Comparison of ENCODE assay signal across 9 cellular contexts in the genomic region with DNA sequence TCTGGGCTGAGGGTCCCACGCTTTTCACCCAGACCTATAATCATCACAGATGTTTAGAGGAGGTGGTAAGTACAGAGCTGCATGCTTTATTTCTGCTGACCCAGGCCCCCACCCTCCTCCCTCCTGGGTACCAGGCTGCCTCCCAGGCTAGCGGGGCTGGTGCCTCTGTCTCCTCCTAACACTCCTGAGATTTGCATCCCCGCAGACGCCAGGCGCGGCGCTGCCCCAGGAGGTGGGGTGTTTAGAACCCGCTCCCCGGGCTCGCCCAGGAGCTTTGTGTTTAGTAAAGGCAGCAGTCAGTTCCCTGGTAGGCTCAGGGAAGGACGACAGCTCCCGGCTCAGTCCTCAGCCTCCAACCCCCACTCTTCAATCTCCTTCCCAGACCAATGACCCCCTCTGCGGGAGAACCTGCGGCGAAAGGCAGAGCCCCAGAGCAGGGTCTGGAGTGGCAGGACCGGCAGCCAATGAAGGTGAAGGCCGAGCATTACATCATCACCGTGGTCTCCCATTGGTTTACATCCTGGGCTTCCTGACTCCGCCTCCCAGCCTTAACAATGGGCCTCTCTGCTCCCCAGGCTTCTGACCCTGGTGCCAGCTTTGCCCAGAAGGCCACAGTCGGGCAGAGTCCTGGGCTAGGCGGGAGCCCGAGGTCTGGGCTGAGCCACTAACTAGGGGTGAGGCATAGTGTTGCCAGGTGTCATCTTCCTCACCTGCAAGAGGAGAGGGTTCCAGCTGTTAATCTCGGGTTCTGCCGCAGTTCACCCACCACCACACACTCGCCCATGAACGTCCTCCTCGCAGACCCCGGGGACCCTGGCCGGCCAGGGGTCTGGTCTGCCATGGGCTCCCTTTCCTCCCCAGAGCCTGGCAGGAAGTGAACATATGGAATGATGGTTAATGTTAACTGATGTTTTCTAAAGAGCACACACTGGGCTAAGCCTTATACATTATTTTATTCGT. TPM values are rescaled to one million over a fixed set of nuclear protein-coding genes. Genes with fewer than 3 reads are reported as not detected.
A peak's percentile ranks its signal among the peaks of the same experiment; 100 is the strongest.
DNase-seq lines count a peak whose midpoint lies in the region; ATAC-seq and TF ChIP-seq lines count a peak whose summit lies in the region.
"Had no signal": no experiment of that assay in that cellular context is flagged by ENCODE, and none has a peak within 500 bp of the region (broad histone marks: within the 10 kb centered on the region; RNA-seq: fewer than 3 reads in every experiment).

No MANE protein-coding gene starts in this region.

- no TSS peak for BruUV-seq in A673 (replicated peaks; lab: Mats Ljungman, UMichigan)

- H3K27ac ChIP-seq in A673 (ENCODE audit: low read depth, low read length, poor library complexity, severe bottlenecking) (no peak overlapping the region), right atrium auricular region (peak overlapping the region; percentile 7 to 52)

- H3K36me3 ChIP-seq in A673 (ENCODE audit: insufficient read depth, low read length, poor library complexity, severe bottlenecking) = no peaks in the 10 kb centered on the region
- no peaks in the 10 kb centered on the region for H3K36me3 ChIP-seq in adipocyte (ENCODE audit: control insufficient read depth, insufficient read depth, low read length, severe bottlenecking)
- no peaks in the 10 kb centered on the region for H3K36me3 ChIP-seq in right atrium auricular region

- DNase-seq in A673 (ENCODE audit: low spot score) = peak; percentile 52
- DNase-seq in HS-5 (ENCODE audit: low read depth) = peak; percentile 0
- peak; percentile 41 for DNase-seq in adipocyte (ENCODE audit: low read depth)
- DNase-seq in right atrium auricular region (ENCODE audit: low spot score) = peak; percentile 85
- peak; percentile 95 to 100 (median 98) for DNase-seq in posterior cingulate gyrus
- no peak for DNase-seq in NK-92 (lab: John Stamatoyannopoulos, UW; ENCODE audit: unreplicated experiment)
- no peak for DNase-seq in immature natural killer cell

- H3K9me3 ChIP-seq in A673 (ENCODE audit: low read depth, low read length, poor library complexity, severe bottlenecking) (no peaks in the 10 kb centered on the region), adipocyte (ENCODE audit: control insufficient read depth, low read length) (no peaks in the 10 kb centered on the region), right atrium auricular region (no peaks in the 10 kb centered on the region)

- H3K4me1 Mint-ChIP-seq in immature natural killer cell = no peaks in the 10 kb centered on the region
- H3K4me1 Mint-ChIP-seq: activated naive CD4-positive, alpha-beta T cell treated with anti-CD3 and anti-CD28 coated beads, Interleukin-2, amount 50 U/mL, for 24 hours had no signal

- ATAC-seq in GM18873 (IDR thresholded peaks at IDR 0.05; ENCODE audit: low FRiP score, unreplicated experiment) = no peak

- intact Hi-C loops in A673 (cut with micrococcal nuclease; ENCODE audit: unreplicated experiment) = no loop called here
- intact Hi-C loops in posterior cingulate gyrus (cut with DNase I) = loop anchor here (2.0 kb wide), 1 partner anchor 46 kb away; no protein-coding TSS in a partner anchor

- POLR2A ChIA-PET in A673 (lab: Charles Lee; ENCODE audit: low non-redundant PET) = no interaction called here

- H3K4me3 Mint-ChIP-seq in immature natural killer cell = no peak overlapping the region
- H3K4me3 Mint-ChIP-seq: activated naive CD4-positive, alpha-beta T cell treated with anti-CD3 and anti-CD28 coated beads, Interleukin-2, amount 50 U/mL, for 24 hours had no signal

- no peak overlapping the region for H3K9ac ChIP-seq in adipocyte (ENCODE audit: low read length)

- H3K27me3 ChIP-seq in A673 (replicated peaks; ENCODE audit: insufficient read depth, low read depth, low read length, poor library complexity) (no peaks in the 10 kb centered on the region), adipocyte (replicated peaks; ENCODE audit: control insufficient read depth, insufficient read depth, low read length) (peaks cover 71% of the 10 kb centered on the region), right atrium auricular region (no peaks in the 10 kb centered on the region)

- no peak overlapping the region for H3K27ac Mint-ChIP-seq in immature natural killer cell
- H3K27ac Mint-ChIP-seq: activated naive CD4-positive, alpha-beta T cell treated with anti-CD3 and anti-CD28 coated beads, Interleukin-2, amount 50 U/mL, for 24 hours had no signal

- no peaks in the 10 kb centered on the region for H3K36me3 Mint-ChIP-seq in immature natural killer cell
- H3K36me3 Mint-ChIP-seq: activated naive CD4-positive, alpha-beta T cell treated with anti-CD3 and anti-CD28 coated beads, Interleukin-2, amount 50 U/mL, for 24 hours had no signal

- TF ChIP-seq CTCF in A673 (conservative IDR thresholded peaks at IDR 0.05; ENCODE audit: low read depth, low read length) (no peak), right atrium auricular region (IDR thresholded peaks at IDR 0.05) (no peak)

- peaks cover 0 to 6% (median 1%) of the 10 kb centered on the region in 3 donors for H3K27me3 Mint-ChIP-seq in immature natural killer cell (ENCODE audit: low read depth in 3 of 3)
- H3K27me3 Mint-ChIP-seq: activated naive CD4-positive, alpha-beta T cell treated with anti-CD3 and anti-CD28 coated beads, Interleukin-2, amount 50 U/mL, for 24 hours had no signal

- H3K4me3 ChIP-seq in A673 (ENCODE audit: low read depth, low read length, poor library complexity, severe bottlenecking) (no peak overlapping the region), adipocyte (ENCODE audit: low read length) (no peak overlapping the region), right atrium auricular region (peak overlapping the region; percentile 8 to 39)

- CTCF ChIA-PET in A673 (lab: Charles Lee) = no interaction called here

- H3K4me1 ChIP-seq in A673 (ENCODE audit: insufficient read depth, low read length, poor library complexity, severe bottlenecking) (no peaks in the 10 kb centered on the region), adipocyte (ENCODE audit: control insufficient read depth, insufficient read depth, low read length) (no peaks in the 10 kb centered on the region), right atrium auricular region (peaks cover 0 to 18% of the 10 kb centered on the region in 2 donors)

- no peaks in the 10 kb centered on the region for H3K9me3 Mint-ChIP-seq in immature natural killer cell
- H3K9me3 Mint-ChIP-seq: activated naive CD4-positive, alpha-beta T cell treated with anti-CD3 and anti-CD28 coated beads, Interleukin-2, amount 50 U/mL, for 24 hours had no signal

RNA-seq across cellular contexts. Expression of a gene that starts 57.5 kb away (rescaled TPM):
- total RNA-seq in A673 (2021) = 961 and 998 TPM in 2 replicates
- 100 to 1,000 TPM; 409 to 443 TPM for total RNA-seq in right atrium auricular region
- polyA plus RNA-seq in immature natural killer cell = 1,000 to 10,000 TPM; 3,313 to 3,849 (median 3,365) TPM

Comparison
In these comparisons a context has a peak if more than half of its experiments do, and no peak if none do; other contexts are left out.
1. DNase-seq: peak in A673 (single experiment), HS-5 (single experiment), adipocyte (single experiment), right atrium auricular region (single experiment) and posterior cingulate gyrus (10 of 10); none in NK-92 (single experiment) and immature natural killer cell (0 of 3).
2. H3K4me3 ChIP-seq: peak in right atrium auricular region (2 of 2); none in A673 (single experiment) and adipocyte (single experiment).